In genomic region chr10:100999742-101000601, GRCh38 we compare ENCODE assay signal across 8 cellular contexts. TPM values are rescaled to one million over a fixed set of nuclear protein-coding genes. Genes with fewer than 3 reads are reported as not detected.
DNase-seq lines count a peak whose midpoint lies in the region; ATAC-seq and TF ChIP-seq lines count a peak whose summit lies in the region.

Gene LZTS2, plus strand, starts transcription at chr10:100999808. Its CDS starts 2,731 bp downstream, at chr10:101002539.

- WGBS in aorta, 2 donors: 1 to 2% methylated on average over 26 to 59 of the region's 59 CpGs

- H3K27ac ChIP-seq in SJCRH30 (peak within 1 kb of the TSS; percentile 99), aorta (ENCODE audit: low read depth in 1 of 2, low read length in 2 of 2) (peak within 1 kb of the TSS; percentile 85 to 99)

- H3K4me3 ChIP-seq in SJCRH30 (peak within 1 kb of the TSS; percentile 83), epithelial cell of proximal tubule (ENCODE audit: low read depth, low read length) (peak within 1 kb of the TSS; percentile 93), mucosa of stomach (ENCODE audit: low read length) (peak within 1 kb of the TSS; percentile 80), aorta (ENCODE audit: low read length in 2 of 2) (peak within 1 kb of the TSS; percentile 69)

- no peak for ATAC-seq in aorta (ENCODE audit: low FRiP score)
- ATAC-seq in HG03039 (IDR thresholded peaks at IDR 0.05; ENCODE audit: unreplicated experiment): no peak

- H3K27me3 ChIP-seq in SJCRH30 (no peaks in the 10 kb centered on the region), mucosa of stomach (ENCODE audit: control insufficient read depth, insufficient read depth, low read length) (no peaks in the 10 kb centered on the region), aorta (ENCODE audit: control insufficient read depth in 1 of 2, insufficient read depth in 2 of 2, low read length in 1 of 2) (no peaks in the 10 kb centered on the region)

- H3K36me3 ChIP-seq in SJCRH30 (peaks cover 28% of the 10 kb centered on the region), mucosa of stomach (ENCODE audit: control insufficient read depth, insufficient read depth, low read length) (no peaks in the 10 kb centered on the region), aorta (ENCODE audit: control insufficient read depth in 1 of 2, insufficient read depth in 2 of 2, low read length in 1 of 2) (peaks cover 0 to 2% of the 10 kb centered on the region in 2 donors)

- H3K9me3 ChIP-seq in SJCRH30 (replicated peaks): no peaks in the 10 kb centered on the region
- no peaks in the 10 kb centered on the region for H3K9me3 ChIP-seq in mucosa of stomach (ENCODE audit: control insufficient read depth, low read length)
- no peaks in the 10 kb centered on the region for H3K9me3 ChIP-seq in aorta (ENCODE audit: control insufficient read depth, low read length)

- peak within 1 kb of the TSS; percentile 90 for H3K9ac ChIP-seq in mucosa of stomach (ENCODE audit: low read length)

- DNase-seq in T-helper 2 cell (no peak), SJCRH30 (peak; percentile 52 to 70), epithelial cell of proximal tubule (ENCODE audit: low read depth) (no peak), aorta (peak in 1 of 2 donors; percentile 65), activated gamma-delta T cell treated with Interleukin-2 at 50 U/mL for 16 hours (no peak)

- H3K4me1 ChIP-seq in SJCRH30: peaks cover 23% of the 10 kb centered on the region
- H3K4me1 ChIP-seq in mucosa of stomach (ENCODE audit: control insufficient read depth, insufficient read depth, low read length): peaks cover 45% of the 10 kb centered on the region
- no peaks in the 10 kb centered on the region for H3K4me1 ChIP-seq in aorta (ENCODE audit: control insufficient read depth in 1 of 2, insufficient read depth in 2 of 2, low read length in 2 of 2)

- intact Hi-C loops in T-helper 2 cell treated with Interferon-gamma antibody and Interleukin-4, amounts not matched to agents 100 ng/mL and 5 ng/mL, for 36 hours (cut with micrococcal nuclease): loop anchor here (1.0 kb wide), 2 partner anchors 13 to 31 kb away; partner anchors contain the start of genes PDZD7 and SFXN3
- intact Hi-C loops in aorta (cut with DNase I): loop anchor here (2.0 to 5.0 kb wide), 3 partner anchors 13 to 67 kb away; partner anchors contain the start of genes PDZD7 (in 1 of the 2) and SFXN3 (in 1 of the 2)

- no peak for TF ChIP-seq CTCF in epithelial cell of proximal tubule (conservative IDR thresholded peaks at IDR 0.05; ENCODE audit: low read depth, low read length)

RNA-seq across cellular contexts. Expression of gene LZTS2, which starts in this region (rescaled TPM):
- 15.9 and 16.4 TPM in 2 replicates for total RNA-seq in T-helper 2 cell treated with Interferon-gamma antibody and Interleukin-4, amounts not matched to agents 100 ng/mL and 5 ng/mL, for 36 hours
- 229 and 239 TPM in 2 replicates for total RNA-seq in SJCRH30 (2014; rRNA removed; shearing (Covaris generic))
- total RNA-seq in epithelial cell of proximal tubule: 77.8 and 81.0 TPM in 2 replicates
- total RNA-seq in aorta: 10 to 100 TPM; 94.0 to 95.3 TPM
- 100 to 1,000 TPM in 1 of 2 donors, 10 to 100 TPM in 1; 38.3 to 108 TPM for polyA plus RNA-seq in aorta

Comparison
In these comparisons a context has a peak if more than half of its experiments do, and no peak if none do; other contexts are left out.
1. DNase-seq: peak in SJCRH30 (2 of 2); none in T-helper 2 cell (0 of 5), epithelial cell of proximal tubule (single experiment) and activated gamma-delta T cell treated with Interleukin-2 at 50 U/mL for 16 hours (single experiment).
2. Peak in every context shown above with its lines, with median percentiles within 50 percentile points of each other: H3K4me3 ChIP-seq.